ENCODE assay signal across 26 cellular contexts in the genomic region with DNA sequence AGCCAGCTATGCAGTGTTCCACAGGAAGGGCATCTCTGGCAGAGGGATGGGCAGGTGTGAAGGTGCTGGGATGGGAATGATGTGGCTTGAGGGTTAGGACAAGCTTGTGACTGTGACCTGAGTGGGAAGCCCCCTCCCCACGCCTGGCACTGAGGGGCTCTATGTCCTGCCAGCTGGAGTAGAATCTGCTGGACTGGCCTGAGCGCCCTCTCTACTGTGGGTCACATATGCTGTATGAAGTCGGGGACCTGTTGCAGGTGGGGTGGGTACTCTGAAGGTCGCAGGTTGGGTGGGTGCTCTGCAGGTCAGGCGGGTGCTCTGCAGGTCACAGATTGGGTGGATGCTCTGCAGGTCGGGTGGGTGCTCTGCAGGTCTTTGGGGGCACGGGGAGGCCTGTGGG. TPM values are rescaled to one million over a fixed set of nuclear protein-coding genes. Genes with fewer than 3 reads are reported as not detected.
"Had no signal": no experiment of that assay in that cellular context is flagged by ENCODE, and none has a peak within 500 bp of the region (broad histone marks: within the 10 kb centered on the region; RNA-seq: fewer than 3 reads in every experiment).

No MANE protein-coding gene starts in this region.

- H3K27ac Mint-ChIP-seq: stimulated activated memory B cell treated with anti-CD40 and anti-IgM and Interleukin-4, amounts not matched to agents 10 μg/mL and 1 μg/mL and 100 μg/mL, for 72 hours had no signal

- H3K27ac ChIP-seq: heart left ventricle, left lung, lower lobe of right lung, pancreas, prostate gland, skin epidermis, suprapubic skin, thoracic aorta, tibial artery, vagina had no signal

- ATAC-seq: heart left ventricle; left colon; left lung; naive thymus-derived CD8-positive, alpha-beta T cell; pancreas; right cardiac atrium; sciatic nerve; stimulated activated memory B cell treated with anti-CD40 and anti-IgM and Interleukin-4, amounts not matched to agents 10 μg/mL and 1 μg/mL and 100 μg/mL, for 72 hours had no signal

- H3K4me3 Mint-ChIP-seq: immature natural killer cell; naive thymus-derived CD8-positive, alpha-beta T cell; nephron; stimulated activated memory B cell treated with anti-CD40 and anti-IgM and Interleukin-4, amounts not matched to agents 10 μg/mL and 1 μg/mL and 100 μg/mL, for 72 hours had no signal

- H3K36me3 ChIP-seq: heart left ventricle, left lung, lower lobe of right lung, pancreas, prostate gland, suprapubic skin, thoracic aorta, tibial artery, vagina had no signal

- H3K4me1 ChIP-seq: heart left ventricle, left lung, lower lobe of right lung, pancreas, prostate gland, suprapubic skin, tibial artery, vagina had no signal

- H3K27me3 ChIP-seq: pancreas, vagina had no signal

- DNase-seq: heart left ventricle; hypothalamus; immature natural killer cell; kidney; left colon; left lung; lower lobe of right lung; mammary epithelial cell; mesenchymal stem cell; naive thymus-derived CD8-positive, alpha-beta T cell; nucleus accumbens; pancreas; retina; right cardiac atrium; stimulated activated CD4-positive, alpha-beta T cell treated with anti-CD3 and anti-CD28 coated beads, Interleukin-4, amount 100 ng/mL, for 24 hours; stimulated activated naive CD4-positive, alpha-beta T cell treated with Interleukin-2 at 50 U/mL for 16 hours; tibial artery; trophoblast cell had no signal

- H3K4me1 Mint-ChIP-seq: immature natural killer cell; stimulated activated memory B cell treated with anti-CD40 and anti-IgM and Interleukin-4, amounts not matched to agents 10 μg/mL and 1 μg/mL and 100 μg/mL, for 72 hours had no signal

- H3K9me3 ChIP-seq: heart left ventricle, left lung, lower lobe of right lung, pancreas, prostate gland, suprapubic skin, thoracic aorta, tibial artery, vagina had no signal

- H3K4me3 ChIP-seq: heart left ventricle, left lung, lower lobe of right lung, pancreas, prostate gland, skin epidermis, suprapubic skin, thoracic aorta, tibial artery, vagina had no signal

- H3K9me3 Mint-ChIP-seq: immature natural killer cell; naive thymus-derived CD8-positive, alpha-beta T cell; nephron; stimulated activated memory B cell treated with anti-CD40 and anti-IgM and Interleukin-4, amounts not matched to agents 10 μg/mL and 1 μg/mL and 100 μg/mL, for 72 hours had no signal

- H3K36me3 Mint-ChIP-seq: immature natural killer cell; naive thymus-derived CD8-positive, alpha-beta T cell; stimulated activated memory B cell treated with anti-CD40 and anti-IgM and Interleukin-4, amounts not matched to agents 10 μg/mL and 1 μg/mL and 100 μg/mL, for 72 hours had no signal

RNA-seq across cellular contexts. Expression of gene KCNG1, which starts 20.3 kb away (rescaled TPM):
- total RNA-seq: lower lobe of right lung had no signal
- polyA plus RNA-seq: immature natural killer cell; naive thymus-derived CD8-positive, alpha-beta T cell had no signal
